24 cellular contexts compared by ENCODE assay signal in the genomic region with DNA sequence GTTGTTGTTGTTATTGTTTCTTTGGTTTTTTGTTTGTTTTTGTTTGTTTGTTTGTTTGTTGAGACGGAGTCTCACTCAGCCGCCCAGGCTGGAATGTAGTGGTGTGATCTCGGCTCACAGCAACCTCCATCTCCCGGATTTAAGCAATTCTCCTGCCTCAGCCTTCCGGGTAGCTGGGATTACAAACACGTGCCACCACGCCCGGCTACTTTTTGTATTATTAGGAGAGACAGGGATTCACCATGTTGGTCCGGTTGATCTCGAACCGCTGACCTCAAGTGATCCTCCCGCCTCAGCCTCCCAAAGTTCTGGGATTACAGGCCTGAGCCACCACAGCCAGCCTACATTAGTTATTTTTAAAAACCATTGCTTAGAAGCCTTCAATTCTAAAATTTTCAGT.
"Had no signal": no experiment of that assay in that cellular context is flagged by ENCODE, and none has a peak within 500 bp of the region (broad histone marks: within the 10 kb centered on the region; RNA-seq: fewer than 3 reads in every experiment).

No MANE protein-coding gene starts in this region.

- H3K4me1 ChIP-seq: colonic mucosa, esophagus squamous epithelium, foreskin keratinocyte, gastrocnemius medialis, heart left ventricle, heart right ventricle had no signal

- H3K9me3 ChIP-seq: colonic mucosa, esophagus muscularis mucosa, esophagus squamous epithelium, gastrocnemius medialis, gastroesophageal sphincter, heart left ventricle, heart right ventricle had no signal

- H3K4me3 ChIP-seq: colonic mucosa, coronary artery, dorsolateral prefrontal cortex, esophagus muscularis mucosa, esophagus squamous epithelium, gastrocnemius medialis, gastroesophageal sphincter, heart left ventricle, heart right ventricle had no signal

- H3K27ac ChIP-seq: colonic mucosa, coronary artery, dorsolateral prefrontal cortex, epithelial cell of prostate, esophagus muscularis mucosa, esophagus squamous epithelium, foreskin keratinocyte, gastrocnemius medialis, gastroesophageal sphincter, heart left ventricle, heart right ventricle had no signal

- DNase-seq: colonic mucosa; cortex of kidney; dermis blood vessel endothelial cell; dorsolateral prefrontal cortex; effector CD4-positive, alpha-beta T cell; effector CD8-positive, alpha-beta T cell; effector memory CD4-positive, alpha-beta T cell; effector memory CD8-positive, alpha-beta T cell; endodermal cell; erythroblast; esophagus squamous epithelium; foreskin fibroblast; foreskin keratinocyte; foreskin melanocyte; gastrocnemius medialis; glutamatergic neuron; head of caudate nucleus; heart left ventricle; heart right ventricle had no signal

- H3K27me3 ChIP-seq: colonic mucosa, esophagus muscularis mucosa, esophagus squamous epithelium, foreskin keratinocyte, gastrocnemius medialis, gastroesophageal sphincter, heart left ventricle, heart right ventricle had no signal

- H3K36me3 ChIP-seq: colonic mucosa, esophagus muscularis mucosa, esophagus squamous epithelium, gastrocnemius medialis, gastroesophageal sphincter, heart left ventricle, heart right ventricle had no signal

- ATAC-seq: effector memory CD8-positive, alpha-beta T cell; esophagus mucosa; foreskin keratinocyte; gastrocnemius medialis; gastroesophageal sphincter; heart left ventricle; heart right ventricle had no signal
